ENCODE assay signal across 1 cellular context in the genomic region with DNA sequence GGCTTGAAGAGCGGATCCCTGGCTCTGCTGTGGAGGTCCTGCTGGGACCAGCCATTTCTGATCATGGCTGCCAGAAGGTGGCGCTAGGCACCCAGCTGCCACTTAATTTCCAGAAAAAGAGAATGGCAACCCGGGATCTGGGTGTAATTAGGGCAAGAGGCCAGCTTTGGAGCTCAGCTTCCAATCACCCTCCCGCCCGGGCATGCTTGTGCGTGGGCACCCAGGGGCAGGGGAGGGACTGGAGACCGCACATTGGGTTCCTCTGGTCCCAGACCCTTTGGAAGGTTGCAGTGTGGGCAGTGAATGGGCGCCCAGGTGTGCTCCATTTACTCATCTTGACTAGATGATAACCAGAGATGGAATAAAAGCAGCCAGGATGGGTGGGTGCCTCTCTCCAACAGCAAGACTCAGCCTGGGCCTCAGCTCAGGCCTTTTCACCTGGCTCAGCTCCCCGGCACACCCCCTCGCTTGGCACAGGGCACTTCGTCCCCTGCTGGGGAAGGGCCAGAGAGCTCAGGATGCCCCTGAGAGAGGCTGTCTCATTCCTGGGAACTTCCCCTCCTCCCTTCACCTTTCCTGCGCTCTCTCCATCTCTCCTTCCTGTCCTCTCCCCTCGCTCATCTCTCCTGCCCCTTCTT.
TF ChIP-seq lines count a peak whose summit lies in the region.

No MANE protein-coding gene starts in this region.

TF ChIP-seq in GM23338, 12 proteins besides CTCF, POLR2A, EP300 and RAD21 (continued from another document):
- TF ChIP-seq, protein P1, sequence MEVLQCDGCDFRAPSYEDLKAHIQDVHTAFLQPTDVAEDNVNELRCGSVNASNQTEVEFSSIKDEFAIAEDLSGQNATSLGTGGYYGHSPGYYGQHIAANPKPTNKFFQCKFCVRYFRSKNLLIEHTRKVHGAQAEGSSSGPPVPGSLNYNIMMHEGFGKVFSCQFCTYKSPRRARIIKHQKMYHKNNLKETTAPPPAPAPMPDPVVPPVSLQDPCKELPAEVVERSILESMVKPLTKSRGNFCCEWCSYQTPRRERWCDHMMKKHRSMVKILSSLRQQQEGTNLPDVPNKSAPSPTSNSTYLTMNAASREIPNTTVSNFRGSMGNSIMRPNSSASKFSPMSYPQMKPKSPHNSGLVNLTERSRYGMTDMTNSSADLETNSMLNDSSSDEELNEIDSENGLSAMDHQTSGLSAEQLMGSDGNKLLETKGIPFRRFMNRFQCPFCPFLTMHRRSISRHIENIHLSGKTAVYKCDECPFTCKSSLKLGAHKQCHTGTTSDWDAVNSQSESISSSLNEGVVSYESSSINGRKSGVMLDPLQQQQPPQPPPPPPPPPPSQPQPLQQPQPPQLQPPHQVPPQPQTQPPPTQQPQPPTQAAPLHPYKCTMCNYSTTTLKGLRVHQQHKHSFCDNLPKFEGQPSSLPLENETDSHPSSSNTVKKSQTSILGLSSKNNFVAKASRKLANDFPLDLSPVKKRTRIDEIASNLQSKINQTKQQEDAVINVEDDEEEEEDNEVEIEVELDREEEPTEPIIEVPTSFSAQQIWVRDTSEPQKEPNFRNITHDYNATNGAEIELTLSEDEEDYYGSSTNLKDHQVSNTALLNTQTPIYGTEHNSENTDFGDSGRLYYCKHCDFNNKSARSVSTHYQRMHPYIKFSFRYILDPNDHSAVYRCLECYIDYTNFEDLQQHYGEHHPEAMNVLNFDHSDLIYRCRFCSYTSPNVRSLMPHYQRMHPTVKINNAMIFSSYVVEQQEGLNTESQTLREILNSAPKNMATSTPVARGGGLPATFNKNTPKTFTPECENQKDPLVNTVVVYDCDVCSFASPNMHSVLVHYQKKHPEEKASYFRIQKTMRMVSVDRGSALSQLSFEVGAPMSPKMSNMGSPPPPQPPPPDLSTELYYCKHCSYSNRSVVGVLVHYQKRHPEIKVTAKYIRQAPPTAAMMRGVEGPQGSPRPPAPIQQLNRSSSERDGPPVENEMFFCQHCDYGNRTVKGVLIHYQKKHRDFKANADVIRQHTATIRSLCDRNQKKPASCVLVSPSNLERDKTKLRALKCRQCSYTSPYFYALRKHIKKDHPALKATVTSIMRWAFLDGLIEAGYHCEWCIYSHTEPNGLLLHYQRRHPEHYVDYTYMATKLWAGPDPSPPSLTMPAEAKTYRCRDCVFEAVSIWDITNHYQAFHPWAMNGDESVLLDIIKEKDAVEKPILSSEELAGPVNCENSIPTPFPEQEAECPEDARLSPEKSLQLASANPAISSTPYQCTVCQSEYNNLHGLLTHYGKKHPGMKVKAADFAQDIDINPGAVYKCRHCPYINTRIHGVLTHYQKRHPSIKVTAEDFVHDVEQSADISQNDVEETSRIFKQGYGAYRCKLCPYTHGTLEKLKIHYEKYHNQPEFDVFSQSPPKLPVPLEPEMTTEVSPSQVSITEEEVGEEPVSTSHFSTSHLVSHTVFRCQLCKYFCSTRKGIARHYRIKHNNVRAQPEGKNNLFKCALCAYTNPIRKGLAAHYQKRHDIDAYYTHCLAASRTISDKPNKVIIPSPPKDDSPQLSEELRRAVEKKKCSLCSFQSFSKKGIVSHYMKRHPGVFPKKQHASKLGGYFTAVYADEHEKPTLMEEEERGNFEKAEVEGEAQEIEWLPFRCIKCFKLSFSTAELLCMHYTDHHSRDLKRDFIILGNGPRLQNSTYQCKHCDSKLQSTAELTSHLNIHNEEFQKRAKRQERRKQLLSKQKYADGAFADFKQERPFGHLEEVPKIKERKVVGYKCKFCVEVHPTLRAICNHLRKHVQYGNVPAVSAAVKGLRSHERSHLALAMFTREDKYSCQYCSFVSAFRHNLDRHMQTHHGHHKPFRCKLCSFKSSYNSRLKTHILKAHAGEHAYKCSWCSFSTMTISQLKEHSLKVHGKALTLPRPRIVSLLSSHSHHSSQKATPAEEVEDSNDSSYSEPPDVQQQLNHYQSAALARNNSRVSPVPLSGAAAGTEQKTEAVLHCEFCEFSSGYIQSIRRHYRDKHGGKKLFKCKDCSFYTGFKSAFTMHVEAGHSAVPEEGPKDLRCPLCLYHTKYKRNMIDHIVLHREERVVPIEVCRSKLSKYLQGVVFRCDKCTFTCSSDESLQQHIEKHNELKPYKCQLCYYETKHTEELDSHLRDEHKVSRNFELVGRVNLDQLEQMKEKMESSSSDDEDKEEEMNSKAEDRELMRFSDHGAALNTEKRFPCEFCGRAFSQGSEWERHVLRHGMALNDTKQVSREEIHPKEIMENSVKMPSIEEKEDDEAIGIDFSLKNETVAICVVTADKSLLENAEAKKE (CRISPR knock-in tag; IDR thresholded peaks at IDR 0.05) = no peak
- TF ChIP-seq, protein P2, sequence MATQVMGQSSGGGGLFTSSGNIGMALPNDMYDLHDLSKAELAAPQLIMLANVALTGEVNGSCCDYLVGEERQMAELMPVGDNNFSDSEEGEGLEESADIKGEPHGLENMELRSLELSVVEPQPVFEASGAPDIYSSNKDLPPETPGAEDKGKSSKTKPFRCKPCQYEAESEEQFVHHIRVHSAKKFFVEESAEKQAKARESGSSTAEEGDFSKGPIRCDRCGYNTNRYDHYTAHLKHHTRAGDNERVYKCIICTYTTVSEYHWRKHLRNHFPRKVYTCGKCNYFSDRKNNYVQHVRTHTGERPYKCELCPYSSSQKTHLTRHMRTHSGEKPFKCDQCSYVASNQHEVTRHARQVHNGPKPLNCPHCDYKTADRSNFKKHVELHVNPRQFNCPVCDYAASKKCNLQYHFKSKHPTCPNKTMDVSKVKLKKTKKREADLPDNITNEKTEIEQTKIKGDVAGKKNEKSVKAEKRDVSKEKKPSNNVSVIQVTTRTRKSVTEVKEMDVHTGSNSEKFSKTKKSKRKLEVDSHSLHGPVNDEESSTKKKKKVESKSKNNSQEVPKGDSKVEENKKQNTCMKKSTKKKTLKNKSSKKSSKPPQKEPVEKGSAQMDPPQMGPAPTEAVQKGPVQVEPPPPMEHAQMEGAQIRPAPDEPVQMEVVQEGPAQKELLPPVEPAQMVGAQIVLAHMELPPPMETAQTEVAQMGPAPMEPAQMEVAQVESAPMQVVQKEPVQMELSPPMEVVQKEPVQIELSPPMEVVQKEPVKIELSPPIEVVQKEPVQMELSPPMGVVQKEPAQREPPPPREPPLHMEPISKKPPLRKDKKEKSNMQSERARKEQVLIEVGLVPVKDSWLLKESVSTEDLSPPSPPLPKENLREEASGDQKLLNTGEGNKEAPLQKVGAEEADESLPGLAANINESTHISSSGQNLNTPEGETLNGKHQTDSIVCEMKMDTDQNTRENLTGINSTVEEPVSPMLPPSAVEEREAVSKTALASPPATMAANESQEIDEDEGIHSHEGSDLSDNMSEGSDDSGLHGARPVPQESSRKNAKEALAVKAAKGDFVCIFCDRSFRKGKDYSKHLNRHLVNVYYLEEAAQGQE (IDR thresholded peaks at IDR 0.05; ENCODE audit: unreplicated experiment) = no peak
- TF ChIP-seq NANOG (IDR thresholded peaks at IDR 0.05; ENCODE audit: borderline replicate concordance) (no peak), ZNF114 (CRISPR knock-in tag; IDR thresholded peaks at IDR 0.05) (no peak), EZH2 (IDR thresholded peaks at IDR 0.05; ENCODE audit: low read depth, unreplicated experiment) (no peak), STAT1 (IDR thresholded peaks at IDR 0.05; ENCODE audit: unreplicated experiment) (no peak), POLR2AphosphoS5 (IDR thresholded peaks at IDR 0.05; ENCODE audit: low read depth) (no peak), CREB1 (CRISPR knock-in tag; IDR thresholded peaks at IDR 0.05; ENCODE audit: low read depth) (no peak)
- TF ChIP-seq, protein P3, sequence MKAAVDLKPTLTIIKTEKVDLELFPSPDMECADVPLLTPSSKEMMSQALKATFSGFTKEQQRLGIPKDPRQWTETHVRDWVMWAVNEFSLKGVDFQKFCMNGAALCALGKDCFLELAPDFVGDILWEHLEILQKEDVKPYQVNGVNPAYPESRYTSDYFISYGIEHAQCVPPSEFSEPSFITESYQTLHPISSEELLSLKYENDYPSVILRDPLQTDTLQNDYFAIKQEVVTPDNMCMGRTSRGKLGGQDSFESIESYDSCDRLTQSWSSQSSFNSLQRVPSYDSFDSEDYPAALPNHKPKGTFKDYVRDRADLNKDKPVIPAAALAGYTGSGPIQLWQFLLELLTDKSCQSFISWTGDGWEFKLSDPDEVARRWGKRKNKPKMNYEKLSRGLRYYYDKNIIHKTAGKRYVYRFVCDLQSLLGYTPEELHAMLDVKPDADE (IDR thresholded peaks at IDR 0.05) = no peak
TF ChIP-seq in GM23338: peak in this region for 0.
